Comparison of ENCODE assay signal across 8 cellular contexts in the genomic region with DNA sequence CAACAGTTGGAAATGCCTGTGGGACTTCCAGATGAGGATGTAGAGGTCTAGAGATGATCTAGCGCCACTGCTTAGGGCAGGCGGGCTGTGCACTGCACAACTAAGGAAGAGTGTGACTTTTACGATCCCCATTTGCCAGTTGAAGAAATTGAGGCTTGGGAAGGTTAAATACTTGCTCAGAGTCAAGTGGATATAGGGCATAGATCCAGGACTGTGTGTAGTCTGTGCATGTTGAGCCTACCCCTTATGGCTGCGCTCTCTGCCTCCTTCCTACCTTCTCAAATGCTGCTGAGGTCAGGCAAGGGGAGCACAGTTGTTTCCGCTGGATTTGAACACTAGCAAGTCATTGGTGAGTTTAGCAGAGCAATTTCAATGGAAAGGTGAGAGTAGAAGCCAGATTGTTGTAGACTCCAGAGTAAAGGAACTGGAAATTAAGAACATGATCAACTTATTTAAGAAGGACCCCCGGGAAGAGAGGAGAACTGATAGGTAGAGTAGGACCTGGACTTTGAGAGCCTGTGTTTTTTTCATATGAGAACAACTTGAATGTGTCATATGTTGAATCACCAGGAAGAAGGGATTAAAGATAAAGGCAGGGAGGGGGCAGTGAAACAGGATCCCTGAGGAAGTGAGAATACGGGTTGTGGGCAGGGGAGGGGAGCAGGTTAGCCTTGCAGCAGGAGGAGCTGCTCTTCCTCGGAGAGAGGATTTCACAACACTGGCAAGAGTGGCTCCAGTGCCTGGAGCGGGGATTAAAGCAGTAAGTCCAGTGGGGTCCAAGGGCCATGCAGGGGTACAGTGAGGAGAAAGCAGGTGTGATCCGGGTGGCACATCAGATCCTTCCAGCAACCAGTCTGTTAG. TPM values are rescaled to one million over a fixed set of nuclear protein-coding genes. Genes with fewer than 3 reads are reported as not detected.
A peak's percentile ranks its signal among the peaks of the same experiment; 100 is the strongest.
DNase-seq lines count a peak whose midpoint lies in the region; ATAC-seq and TF ChIP-seq lines count a peak whose summit lies in the region.

No MANE protein-coding gene starts in this region.

- H3K27me3 Mint-ChIP-seq in activated naive CD4-positive, alpha-beta T cell treated with anti-CD3 and anti-CD28 coated beads, Interleukin-2, amount 10 ng/mL, durations not matched to agents 7 days and 5 days, result no peaks in the 10 kb centered on the region
- no peaks in the 10 kb centered on the region for H3K27me3 Mint-ChIP-seq in activated naive CD4-positive, alpha-beta T cell treated with anti-CD3 and anti-CD28 coated beads for 36 hours (ENCODE audit: low read depth)
- peaks cover 6% of the 10 kb centered on the region for H3K27me3 Mint-ChIP-seq in glutamatergic neuron (ENCODE audit: unreplicated experiment)

- TF ChIP-seq CTCF in RWPE1 (conservative IDR thresholded peaks at IDR 0.05; ENCODE audit: low read depth), result no peak
- TF ChIP-seq CTCF in glutamatergic neuron (IDR thresholded peaks at IDR 0.05; ENCODE audit: partially characterized antibody, unreplicated experiment), result no peak

- no peaks in the 10 kb centered on the region for H3K9me3 ChIP-seq in skeletal muscle tissue (ENCODE audit: control insufficient read depth in 3 of 3, low read length in 3 of 3)

- ATAC-seq in esophagus mucosa (peak; percentile 73), HG03378 (IDR thresholded peaks at IDR 0.05; ENCODE audit: unreplicated experiment) (no peak)

- H3K27ac ChIP-seq in RWPE1 (peak overlapping the region; percentile 94), skeletal muscle tissue (ENCODE audit: low read depth, low read length) (peak overlapping the region; percentile 16)

- no peak for DNase-seq in activated naive CD4-positive, alpha-beta T cell treated with anti-CD3 and anti-CD28 coated beads, Interleukin-2, amount 10 ng/mL, durations not matched to agents 7 days and 5 days
- DNase-seq in activated naive CD4-positive, alpha-beta T cell treated with anti-CD3 and anti-CD28 coated beads for 36 hours, result no peak
- DNase-seq in RWPE1 (ENCODE audit: low spot score), result peak; percentile 94
- DNase-seq in NCI-H345 treated with DMSO at 0.1 percent for 48 hours (lab: John Stamatoyannopoulos, UW; ENCODE audit: unreplicated experiment), result no peak
- no peak for DNase-seq in glutamatergic neuron

- peak overlapping the region in 2 of 3 donors; percentile 55 to 63 for H3K9ac ChIP-seq in skeletal muscle tissue (ENCODE audit: low read depth in 1 of 3, low read length in 3 of 3)

- intact Hi-C loops in activated naive CD4-positive, alpha-beta T cell treated with anti-CD3 and anti-CD28 coated beads for 36 hours (cut with micrococcal nuclease), result loop anchor here (1.0 to 5.0 kb wide), 2 partner anchors 61 to 467 kb away; a partner anchor contains a TSS

- H3K4me1 ChIP-seq in skeletal muscle tissue (ENCODE audit: control insufficient read depth in 3 of 3, insufficient read depth in 3 of 3, low read length in 3 of 3), result peaks cover 27 to 45% (median 43%) of the 10 kb centered on the region in 3 donors

- H3K36me3 Mint-ChIP-seq in activated naive CD4-positive, alpha-beta T cell treated with anti-CD3 and anti-CD28 coated beads, Interleukin-2, amount 10 ng/mL, durations not matched to agents 7 days and 5 days, result peaks cover 52% of the 10 kb centered on the region
- no peaks in the 10 kb centered on the region for H3K36me3 Mint-ChIP-seq in activated naive CD4-positive, alpha-beta T cell treated with anti-CD3 and anti-CD28 coated beads for 36 hours (ENCODE audit: low read depth)
- peaks cover 5% of the 10 kb centered on the region for H3K36me3 Mint-ChIP-seq in glutamatergic neuron (ENCODE audit: unreplicated experiment)

- peak overlapping the region; percentile 7 to 39 (median 31) for H3K4me3 ChIP-seq in skeletal muscle tissue (ENCODE audit: low read length in 3 of 3)

- peaks cover 20 to 33% (median 20%) of the 10 kb centered on the region in 3 donors for H3K36me3 ChIP-seq in skeletal muscle tissue (ENCODE audit: control insufficient read depth in 3 of 3, insufficient read depth in 3 of 3, low read length in 3 of 3)

- no peaks in the 10 kb centered on the region for H3K27me3 ChIP-seq in skeletal muscle tissue (ENCODE audit: control insufficient read depth in 3 of 3, insufficient read depth in 3 of 3, low read length in 3 of 3)

- H3K4me3 Mint-ChIP-seq in activated naive CD4-positive, alpha-beta T cell treated with anti-CD3 and anti-CD28 coated beads, Interleukin-2, amount 10 ng/mL, durations not matched to agents 7 days and 5 days, result peak overlapping the region; percentile 59
- no peak overlapping the region for H3K4me3 Mint-ChIP-seq in activated naive CD4-positive, alpha-beta T cell treated with anti-CD3 and anti-CD28 coated beads for 36 hours
- H3K4me3 Mint-ChIP-seq in glutamatergic neuron (ENCODE audit: unreplicated experiment), result no peak overlapping the region

- CTCF ChIA-PET in activated naive CD4-positive, alpha-beta T cell treated with anti-CD3 and anti-CD28 coated beads, Interleukin-2, amount 10 ng/mL, durations not matched to agents 7 days and 5 days (lab: Charles Lee), result interaction anchor here (1.2 to 5.2 kb wide), 2 partner anchors 12 to 34 kb away, joined by 3 to 51 read pairs; no protein-coding TSS in a partner anchor
- CTCF ChIA-PET in activated naive CD4-positive, alpha-beta T cell treated with anti-CD3 and anti-CD28 coated beads for 36 hours (lab: Charles Lee), result interaction anchor here (2.1 kb wide), 1 partner anchor 35 kb away, joined by 10 read pairs; no protein-coding TSS in a partner anchor
- CTCF ChIA-PET in RWPE1 (lab: Yijun Ruan, JAX), result no interaction called here

- H3K27ac Mint-ChIP-seq in activated naive CD4-positive, alpha-beta T cell treated with anti-CD3 and anti-CD28 coated beads, Interleukin-2, amount 10 ng/mL, durations not matched to agents 7 days and 5 days, result peak overlapping the region; percentile 94
- H3K27ac Mint-ChIP-seq in activated naive CD4-positive, alpha-beta T cell treated with anti-CD3 and anti-CD28 coated beads for 36 hours, result no peak overlapping the region
- H3K27ac Mint-ChIP-seq in glutamatergic neuron (ENCODE audit: unreplicated experiment), result no peak overlapping the region

- POLR2A ChIA-PET in RWPE1 (lab: Yijun Ruan, JAX; ENCODE audit: low non-redundant PET), result no interaction called here

- H3K9me3 Mint-ChIP-seq in activated naive CD4-positive, alpha-beta T cell treated with anti-CD3 and anti-CD28 coated beads, Interleukin-2, amount 10 ng/mL, durations not matched to agents 7 days and 5 days, result no peaks in the 10 kb centered on the region
- H3K9me3 Mint-ChIP-seq in activated naive CD4-positive, alpha-beta T cell treated with anti-CD3 and anti-CD28 coated beads for 36 hours, result no peaks in the 10 kb centered on the region
- peaks cover 2% of the 10 kb centered on the region for H3K9me3 Mint-ChIP-seq in glutamatergic neuron (ENCODE audit: unreplicated experiment)

- H3K4me1 Mint-ChIP-seq in activated naive CD4-positive, alpha-beta T cell treated with anti-CD3 and anti-CD28 coated beads, Interleukin-2, amount 10 ng/mL, durations not matched to agents 7 days and 5 days, result peaks cover 77% of the 10 kb centered on the region
- H3K4me1 Mint-ChIP-seq in activated naive CD4-positive, alpha-beta T cell treated with anti-CD3 and anti-CD28 coated beads for 36 hours (ENCODE audit: low read depth), result peaks cover 63% of the 10 kb centered on the region
- H3K4me1 Mint-ChIP-seq in glutamatergic neuron (ENCODE audit: low read depth, unreplicated experiment), result no peaks in the 10 kb centered on the region

RNA-seq across cellular contexts. Expression of a gene that starts 2.7 kb away (rescaled TPM):
- 10 to 100 TPM; 17.0 to 19.5 TPM for total RNA-seq in activated naive CD4-positive, alpha-beta T cell treated with anti-CD3 and anti-CD28 coated beads for 36 hours
- 171 TPM for total RNA-seq in esophagus mucosa
- total RNA-seq in skeletal muscle tissue, result 78.8 TPM
- total RNA-seq in glutamatergic neuron (ENCODE audit: unreplicated experiment), result 25.6 TPM

RNA-seq across cellular contexts. Expression of a gene that starts 49.6 kb away (rescaled TPM):
- not detected for total RNA-seq in activated naive CD4-positive, alpha-beta T cell treated with anti-CD3 and anti-CD28 coated beads for 36 hours
- total RNA-seq in esophagus mucosa, result 1.2 TPM
- 1.0 TPM for total RNA-seq in skeletal muscle tissue
- total RNA-seq in glutamatergic neuron (ENCODE audit: unreplicated experiment), result not detected
